Comparison of ENCODE assay signal across 8 cellular contexts in genomic region chr5:36606052-36606436, GRCh38. TPM values are rescaled to one million over a fixed set of nuclear protein-coding genes. Genes with fewer than 3 reads are reported as not detected.
A peak's percentile ranks its signal among the peaks of the same experiment; 100 is the strongest.
DNase-seq lines count a peak whose midpoint lies in the region; ATAC-seq and TF ChIP-seq lines count a peak whose summit lies in the region.

No MANE protein-coding gene starts in this region.

- no peak for DNase-seq in activated T-helper 2 cell treated with anti-CD3 and anti-CD28 coated beads, Interferon-gamma antibody, Interleukin-2, Interleukin-4, amounts not matched to agents 10 μg/mL and 5 μg/mL and 100 μg/mL, durations not matched to agents 14 hours and 24 hours and 36 hours (ENCODE audit: low spot score)
- DNase-seq in stimulated activated naive B cell treated with anti-CD40 and anti-IgM and Interleukin-4, amounts not matched to agents 10 μg/mL and 1 μg/mL and 100 μg/mL, for 72 hours: no peak
- no peak for DNase-seq in GM10266 (ENCODE audit: extremely low spot score)
- DNase-seq in occipital lobe (lab: John Stamatoyannopoulos, UW): no peak
- DNase-seq in DMS114 treated with DMSO at 0.1 percent for 48 hours (lab: John Stamatoyannopoulos, UW; ENCODE audit: unreplicated experiment): no peak

- peak overlapping the region; percentile 63 for H3K4me3 Mint-ChIP-seq in activated T-helper 2 cell treated with anti-CD3 and anti-CD28 coated beads, Interferon-gamma antibody, Interleukin-2, Interleukin-4, amounts not matched to agents 10 μg/mL and 5 μg/mL and 100 μg/mL, durations not matched to agents 14 hours and 24 hours and 36 hours (ENCODE audit: low read depth)
- peak overlapping the region; percentile 86 to 88 for H3K4me3 Mint-ChIP-seq in stimulated activated naive B cell treated with anti-CD40 and anti-IgM and Interleukin-4, amounts not matched to agents 10 μg/mL and 1 μg/mL and 100 μg/mL, for 72 hours

- intact Hi-C loops in activated T-helper 2 cell treated with anti-CD3 and anti-CD28 coated beads, Interferon-gamma antibody, Interleukin-2, Interleukin-4, amounts not matched to agents 10 μg/mL and 5 μg/mL and 100 μg/mL, durations not matched to agents 14 hours and 24 hours and 36 hours (cut with micrococcal nuclease): loop anchor here (5.0 kb wide), 1 partner anchor 86 kb away; no protein-coding TSS in a partner anchor

- no peaks in the 10 kb centered on the region for H3K27me3 ChIP-seq in iPS-15b (ENCODE audit: control insufficient read depth, insufficient read depth, low read length)

- H3K36me3 ChIP-seq in iPS-15b (ENCODE audit: control insufficient read depth, insufficient read depth, low read length): no peaks in the 10 kb centered on the region

- no peak for TF ChIP-seq CTCF in GM10266 (IDR thresholded peaks at IDR 0.05; ENCODE audit: control insufficient read depth, insufficient read depth, low read depth, missing control alignments)

- H3K9me3 Mint-ChIP-seq in activated T-helper 2 cell treated with anti-CD3 and anti-CD28 coated beads, Interferon-gamma antibody, Interleukin-2, Interleukin-4, amounts not matched to agents 10 μg/mL and 5 μg/mL and 100 μg/mL, durations not matched to agents 14 hours and 24 hours and 36 hours: no peaks in the 10 kb centered on the region
- peaks cover 0 to 1% of the 10 kb centered on the region in 2 donors for H3K9me3 Mint-ChIP-seq in stimulated activated naive B cell treated with anti-CD40 and anti-IgM and Interleukin-4, amounts not matched to agents 10 μg/mL and 1 μg/mL and 100 μg/mL, for 72 hours

- H3K4me1 Mint-ChIP-seq in activated T-helper 2 cell treated with anti-CD3 and anti-CD28 coated beads, Interferon-gamma antibody, Interleukin-2, Interleukin-4, amounts not matched to agents 10 μg/mL and 5 μg/mL and 100 μg/mL, durations not matched to agents 14 hours and 24 hours and 36 hours (ENCODE audit: low read depth): peaks cover 16% of the 10 kb centered on the region
- H3K4me1 Mint-ChIP-seq in stimulated activated naive B cell treated with anti-CD40 and anti-IgM and Interleukin-4, amounts not matched to agents 10 μg/mL and 1 μg/mL and 100 μg/mL, for 72 hours: peaks cover 13 to 16% of the 10 kb centered on the region in 2 donors

- H3K9ac ChIP-seq in iPS-15b (ENCODE audit: low read depth, low read length): peak overlapping the region; percentile 87

- H3K36me3 Mint-ChIP-seq in activated T-helper 2 cell treated with anti-CD3 and anti-CD28 coated beads, Interferon-gamma antibody, Interleukin-2, Interleukin-4, amounts not matched to agents 10 μg/mL and 5 μg/mL and 100 μg/mL, durations not matched to agents 14 hours and 24 hours and 36 hours (ENCODE audit: low read depth): no peaks in the 10 kb centered on the region
- no peaks in the 10 kb centered on the region for H3K36me3 Mint-ChIP-seq in stimulated activated naive B cell treated with anti-CD40 and anti-IgM and Interleukin-4, amounts not matched to agents 10 μg/mL and 1 μg/mL and 100 μg/mL, for 72 hours

- no peaks in the 10 kb centered on the region for H3K9me3 ChIP-seq in iPS-15b (ENCODE audit: control insufficient read depth, insufficient read depth, low read length)

- H3K4me3 ChIP-seq in iPS-15b (ENCODE audit: low read depth, low read length): peak overlapping the region; percentile 76

- H3K27ac Mint-ChIP-seq in activated T-helper 2 cell treated with anti-CD3 and anti-CD28 coated beads, Interferon-gamma antibody, Interleukin-2, Interleukin-4, amounts not matched to agents 10 μg/mL and 5 μg/mL and 100 μg/mL, durations not matched to agents 14 hours and 24 hours and 36 hours: no peak overlapping the region
- H3K27ac Mint-ChIP-seq in stimulated activated naive B cell treated with anti-CD40 and anti-IgM and Interleukin-4, amounts not matched to agents 10 μg/mL and 1 μg/mL and 100 μg/mL, for 72 hours: peak overlapping the region; percentile 80

- peaks cover 66% of the 10 kb centered on the region for H3K27me3 Mint-ChIP-seq in activated T-helper 2 cell treated with anti-CD3 and anti-CD28 coated beads, Interferon-gamma antibody, Interleukin-2, Interleukin-4, amounts not matched to agents 10 μg/mL and 5 μg/mL and 100 μg/mL, durations not matched to agents 14 hours and 24 hours and 36 hours (ENCODE audit: low read depth)
- peaks cover 39 to 52% of the 10 kb centered on the region in 2 donors for H3K27me3 Mint-ChIP-seq in stimulated activated naive B cell treated with anti-CD40 and anti-IgM and Interleukin-4, amounts not matched to agents 10 μg/mL and 1 μg/mL and 100 μg/mL, for 72 hours

- ATAC-seq in HG02642 (IDR thresholded peaks at IDR 0.05; ENCODE audit: poor library complexity, unreplicated experiment): peak; percentile 30
- no peak for ATAC-seq in stimulated activated naive B cell treated with anti-CD40 and anti-IgM and Interleukin-4, amounts not matched to agents 10 μg/mL and 1 μg/mL and 100 μg/mL, for 72 hours (replicated peaks)
- no peak for ATAC-seq in GM21619 (IDR thresholded peaks at IDR 0.05; ENCODE audit: unreplicated experiment)

- H3K4me1 ChIP-seq in iPS-15b (ENCODE audit: control insufficient read depth, insufficient read depth, low read length): peaks cover 2% of the 10 kb centered on the region

RNA-seq across cellular contexts. Expression of gene SLC1A3, which starts 0.4 kb away (rescaled TPM):
- not detected in 2 replicates for total RNA-seq in activated T-helper 2 cell treated with anti-CD3 and anti-CD28 coated beads, Interferon-gamma antibody, Interleukin-2, Interleukin-4, amounts not matched to agents 10 μg/mL and 5 μg/mL and 100 μg/mL, durations not matched to agents 14 hours and 24 hours and 36 hours
- 243 TPM for total RNA-seq in occipital lobe

Comparison
In these comparisons a context has a peak if more than half of its experiments do, and no peak if none do; other contexts are left out.
1. RNA of gene SLC1A3, which starts 0.4 kb away (total RNA-seq): 243 TPM in occipital lobe (single experiment); not detected in activated T-helper 2 cell treated with anti-CD3 and anti-CD28 coated beads, Interferon-gamma antibody, Interleukin-2, Interleukin-4, amounts not matched to agents 10 μg/mL and 5 μg/mL and 100 μg/mL, durations not matched to agents 14 hours and 24 hours and 36 hours; every median in the first group is over 100 times any median in the second.